In genomic region chr1:162497104-162497722, GRCh38 we compare ENCODE assay signal across 8 cellular contexts. TPM values are rescaled to one million over a fixed set of nuclear protein-coding genes. Genes with fewer than 3 reads are reported as not detected.
DNase-seq lines count a peak whose midpoint lies in the region; ATAC-seq and TF ChIP-seq lines count a peak whose summit lies in the region.

No MANE protein-coding gene starts in this region.

- H3K36me3 ChIP-seq in IMR-90 (ENCODE audit: control insufficient read depth, insufficient read depth, low read length) (peaks cover 3% of the 10 kb centered on the region), mucosa of stomach (ENCODE audit: control insufficient read depth, insufficient read depth, low read length) (no peaks in the 10 kb centered on the region)

- ATAC-seq in IMR-90 (ENCODE audit: low read depth), result no peak

- H2AFZ ChIP-seq in IMR-90 (replicated peaks; ENCODE audit: low read length, poor library complexity), result peak overlapping the region; percentile 97

- peak overlapping the region; percentile 96 for H3K4me2 ChIP-seq in IMR-90 (ENCODE audit: low read depth, low read length)

- H3K4ac ChIP-seq in IMR-90 (ENCODE audit: low read depth, low read length), result peak overlapping the region; percentile 93

- H2AK5ac ChIP-seq in IMR-90 (ENCODE audit: low read depth, low read length), result no peak overlapping the region

- TF ChIP-seq CTCF in 22Rv1 (IDR thresholded peaks at IDR 0.05) (no peak), IMR-90 (conservative IDR thresholded peaks at IDR 0.05; ENCODE audit: low read depth, low read length) (no peak)

- no peak for TF ChIP-seq POLR2A in IMR-90 (IDR thresholded peaks at IDR 0.05; ENCODE audit: low read depth, low read length)

- dilution Hi-C loops in IMR-90 (cut with HindIII; ENCODE audit: low sequenced_read_pairs, unreplicated experiment), result no loop called here

- H3K9me1 ChIP-seq in IMR-90 (ENCODE audit: insufficient read depth, low read length), result 0 out of 2 replicates have a peak, but pooled peaks cover 3% of the 10 kb centered on the region

- CTCF ChIA-PET in IMR-90 (lab: Yijun Ruan, JAX), result no interaction called here

- peak overlapping the region; percentile 77; the same call in 1 of the 2 replicates for H3K56ac ChIP-seq in IMR-90 (ENCODE audit: extremely low read depth, insufficient read depth, low read length)

- H4K5ac ChIP-seq in IMR-90 (ENCODE audit: low read depth, low read length), result peak overlapping the region; percentile 99

- TF ChIP-seq RAD21 in IMR-90 (IDR thresholded peaks at IDR 0.05; ENCODE audit: low read length), result no peak

- H4K8ac ChIP-seq in IMR-90 (ENCODE audit: low read depth in 2 of 2, low read length in 2 of 2), result peak overlapping the region; percentile 80 to 100

- peaks cover 6 to 22% of the 10 kb centered on the region in 2 experiments for H3K79me1 ChIP-seq in IMR-90 (ENCODE audit: low read depth in 1 of 2, low read length in 2 of 2)

- H3K27ac ChIP-seq in 22Rv1, result peak overlapping the region; percentile 68
- H3K27ac ChIP-seq in IMR-90 (ENCODE audit: insufficient read depth, low read length), result peak overlapping the region; percentile 18; the same call in 1 of the 2 replicates
- H3K27ac ChIP-seq in caudate nucleus (ENCODE audit: low read depth, low read length), result peak overlapping the region; percentile 84

- H3K9me3 ChIP-seq in IMR-90 (ENCODE audit: control insufficient read depth, insufficient read depth, low read length) (no peaks in the 10 kb centered on the region), mucosa of stomach (ENCODE audit: control insufficient read depth, low read length) (no peaks in the 10 kb centered on the region)

- H4K91ac ChIP-seq in IMR-90 (ENCODE audit: insufficient read depth, low read depth, low read length), result 0 out of 2 replicates have a peak overlapping the region, but pooled peaks have one; percentile 7

- peaks cover 3% of the 10 kb centered on the region; the same call in 1 of the 2 replicates for H3K27me3 ChIP-seq in IMR-90 (ENCODE audit: control insufficient read depth, insufficient read depth, low read length)
- no peaks in the 10 kb centered on the region for H3K27me3 ChIP-seq in mucosa of stomach (ENCODE audit: control insufficient read depth, insufficient read depth, low read length)

- peaks cover 6% of the 10 kb centered on the region; the same call in 1 of the 2 replicates for H4K20me1 ChIP-seq in IMR-90 (ENCODE audit: insufficient read depth, low read length)

- POLR2A ChIA-PET in IMR-90 (lab: Charles Lee; ENCODE audit: unreplicated experiment), result no interaction called here

- DNase-seq in IMR-90 (no peak), caudate nucleus (lab: John Stamatoyannopoulos, UW) (no peak), EL (no peak), NCI-H774 (lab: John Stamatoyannopoulos, UW) (no peak), putamen (ENCODE audit: low spot score) (no peak), NCI-H510A (lab: John Stamatoyannopoulos, UW) (no peak)

- in situ Hi-C loops in IMR-90 (cut with MboI; ENCODE audit: low sequenced_read_pairs), result loop anchor here (5.0 kb wide), 1 partner anchor 440 kb away; no protein-coding TSS in a partner anchor

- peak overlapping the region; percentile 84; the same call in 1 of the 2 replicates for H2BK20ac ChIP-seq in IMR-90 (ENCODE audit: low read depth, low read length)

- H2AK9ac ChIP-seq in IMR-90 (replicated peaks; ENCODE audit: low read depth, low read length, poor library complexity), result peak overlapping the region; percentile 77

- H3K14ac ChIP-seq in IMR-90 (replicated peaks; ENCODE audit: low read depth, low read length), result peak overlapping the region; percentile 91

- H2BK120ac ChIP-seq in IMR-90 (ENCODE audit: low read depth, low read length), result peak overlapping the region; percentile 90

- intact Hi-C loops in IMR-90 (cut with micrococcal nuclease), result no loop called here

- peaks cover 12% of the 10 kb centered on the region for H3K4me1 ChIP-seq in IMR-90 (ENCODE audit: control insufficient read depth, insufficient read depth, low read length)
- H3K4me1 ChIP-seq in mucosa of stomach (ENCODE audit: control insufficient read depth, insufficient read depth, low read length), result peaks cover 9% of the 10 kb centered on the region

- peak overlapping the region; percentile 71 for H3K9ac ChIP-seq in IMR-90 (ENCODE audit: low read depth, low read length)
- peak overlapping the region; percentile 98 for H3K9ac ChIP-seq in mucosa of stomach (ENCODE audit: low read length)

- H2BK15ac ChIP-seq in IMR-90 (ENCODE audit: low read depth, low read length), result peak overlapping the region; percentile 12; the same call in 1 of the 3 replicates

- 40% methylated on average over 2 of the region's 13 CpGs; no CpG with 5 or more reads in 1 of the 2 experiments for WGBS in IMR-90 (ENCODE audit: extremely low coverage in 2 of 2, insufficient read length in 1 of 2), 2 experiments

- H3K23ac ChIP-seq in IMR-90 (ENCODE audit: low read depth, low read length), result peak overlapping the region; percentile 86

- peak overlapping the region; percentile 87 for H2BK5ac ChIP-seq in IMR-90 (ENCODE audit: low read depth, low read length, poor library complexity, severe bottlenecking)

- H3K4me3 ChIP-seq in IMR-90 (ENCODE audit: insufficient read depth, low read depth, low read length) (peak overlapping the region; percentile 98), mucosa of stomach (ENCODE audit: low read length) (peak overlapping the region; percentile 84)

- no TSS peak for BruUV-seq in IMR-90 (replicated peaks; lab: Mats Ljungman, UMichigan)

- H3K18ac ChIP-seq in IMR-90 (ENCODE audit: low read depth, low read length), result peak overlapping the region; percentile 71; the same call in 1 of the 2 replicates

TF ChIP-seq in IMR-90, 13 proteins besides CTCF, POLR2A, EP300 and RAD21:
- TF ChIP-seq NFE2L2 (IDR thresholded peaks at IDR 0.05; ENCODE audit: low read depth, low read length) (no peak), MXI1 (IDR thresholded peaks at IDR 0.05; ENCODE audit: borderline replicate concordance, low read depth, low read length) (no peak), CHD1 (IDR thresholded peaks at IDR 0.05; ENCODE audit: low read depth, low read length) (no peak), BHLHE40 (IDR thresholded peaks at IDR 0.05; ENCODE audit: low read depth, low read length) (no peak), RFX5 (IDR thresholded peaks at IDR 0.05; ENCODE audit: low read depth, low read length) (no peak), RCOR1 (IDR thresholded peaks at IDR 0.05; ENCODE audit: insufficient replicate concordance, low read length) (no peak), CEBPB (IDR thresholded peaks at IDR 0.05; ENCODE audit: low read depth, low read length) (no peak)
- TF ChIP-seq, protein P1, sequence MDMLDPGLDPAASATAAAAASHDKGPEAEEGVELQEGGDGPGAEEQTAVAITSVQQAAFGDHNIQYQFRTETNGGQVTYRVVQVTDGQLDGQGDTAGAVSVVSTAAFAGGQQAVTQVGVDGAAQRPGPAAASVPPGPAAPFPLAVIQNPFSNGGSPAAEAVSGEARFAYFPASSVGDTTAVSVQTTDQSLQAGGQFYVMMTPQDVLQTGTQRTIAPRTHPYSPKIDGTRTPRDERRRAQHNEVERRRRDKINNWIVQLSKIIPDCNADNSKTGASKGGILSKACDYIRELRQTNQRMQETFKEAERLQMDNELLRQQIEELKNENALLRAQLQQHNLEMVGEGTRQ (IDR thresholded peaks at IDR 0.05; ENCODE audit: low read depth, low read length), result no peak
TF ChIP-seq in IMR-90: peak in this region for 0.

RNA-seq across cellular contexts. Expression of gene UHMK1, which starts 0.4 kb away (rescaled TPM):
- total RNA-seq in IMR-90 (2012; rRNA removed), result 57.9 and 124 TPM in 2 replicates
- 10.2 and 15.6 TPM in 2 replicates for polyA plus RNA-seq in IMR-90 (2012; rRNA removed)
- 1.9 and 3.0 TPM in 2 replicates for polyA plus RNA-seq in IMR-90 (2012; cell fraction: cytosol; rRNA removed)
- 1.6 and 9.1 TPM in 2 replicates for polyA plus RNA-seq in IMR-90 (2012; cell fraction: nucleus; rRNA removed; ENCODE audit: low replicate concordance)

Comparison
In these comparisons a context has a peak if more than half of its experiments do, and no peak if none do; other contexts are left out.
1. H3K27ac ChIP-seq: peak in every context shown above with its lines; median percentile 84 in caudate nucleus; 68 in 22Rv1; 18 in IMR-90.